ENCODE assay signal across 1 cellular context in the genomic region with DNA sequence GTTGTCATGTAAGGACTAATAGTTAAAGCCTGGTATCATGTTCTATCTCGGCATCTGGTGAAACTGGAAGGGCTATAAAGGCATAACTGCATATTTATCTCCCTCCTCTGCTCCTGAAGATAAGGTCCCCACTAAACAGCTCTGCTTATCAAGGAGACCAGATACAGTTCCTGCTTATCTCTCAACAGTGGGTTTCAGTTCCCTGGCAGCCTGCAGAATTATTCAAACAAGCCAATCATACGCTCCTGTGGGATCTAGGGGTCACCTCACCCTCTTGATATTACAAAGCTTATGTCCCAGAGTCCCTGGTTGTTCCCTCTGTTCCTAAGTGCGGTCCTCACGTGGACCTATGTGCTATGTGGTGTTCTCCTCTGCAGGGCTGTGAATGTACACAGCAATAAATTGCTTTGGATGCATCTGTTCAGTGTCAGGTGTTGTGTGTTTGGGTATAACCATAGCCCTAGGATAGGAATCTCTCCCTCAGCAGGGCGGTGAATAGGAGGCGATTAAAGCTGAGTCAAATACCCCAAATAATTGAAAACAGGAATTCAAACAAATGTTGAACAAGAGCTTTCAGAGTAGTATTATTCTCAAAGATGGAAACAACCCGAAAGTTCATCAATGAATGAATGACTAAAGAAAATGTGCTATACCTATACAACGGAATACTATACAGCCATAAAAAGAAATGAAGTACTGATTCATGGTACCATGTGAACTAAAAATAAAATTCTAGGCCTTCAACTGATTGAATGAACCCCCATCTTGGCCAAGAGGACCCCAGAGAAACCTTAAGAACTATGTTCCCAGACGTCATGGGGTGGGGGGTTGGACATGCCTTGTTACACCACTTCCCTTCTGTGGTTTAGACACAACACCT.
TF ChIP-seq lines count a peak whose summit lies in the region.

No MANE protein-coding gene starts in this region.

TF ChIP-seq in K562, 482 proteins besides CTCF, POLR2A, EP300 and RAD21 (continued from another document and continues in another):
- TF ChIP-seq CBX2 (IDR thresholded peaks at IDR 0.05; ENCODE audit: insufficient read depth, low read length, poor library complexity, severe bottlenecking), result no peak
- TF ChIP-seq GABPB1 (CRISPR knock-in tag; IDR thresholded peaks at IDR 0.05), result peak; percentile 25; the same call in 1 of the 2 replicates
- TF ChIP-seq IRF2 (CRISPR knock-in tag; IDR thresholded peaks at IDR 0.05), result no peak
- no peak for TF ChIP-seq C11orf30 (IDR thresholded peaks at IDR 0.05; ENCODE audit: low read depth)
- TF ChIP-seq, protein P1, sequence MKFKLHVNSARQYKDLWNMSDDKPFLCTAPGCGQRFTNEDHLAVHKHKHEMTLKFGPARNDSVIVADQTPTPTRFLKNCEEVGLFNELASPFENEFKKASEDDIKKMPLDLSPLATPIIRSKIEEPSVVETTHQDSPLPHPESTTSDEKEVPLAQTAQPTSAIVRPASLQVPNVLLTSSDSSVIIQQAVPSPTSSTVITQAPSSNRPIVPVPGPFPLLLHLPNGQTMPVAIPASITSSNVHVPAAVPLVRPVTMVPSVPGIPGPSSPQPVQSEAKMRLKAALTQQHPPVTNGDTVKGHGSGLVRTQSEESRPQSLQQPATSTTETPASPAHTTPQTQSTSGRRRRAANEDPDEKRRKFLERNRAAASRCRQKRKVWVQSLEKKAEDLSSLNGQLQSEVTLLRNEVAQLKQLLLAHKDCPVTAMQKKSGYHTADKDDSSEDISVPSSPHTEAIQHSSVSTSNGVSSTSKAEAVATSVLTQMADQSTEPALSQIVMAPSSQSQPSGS (CRISPR knock-in tag; IDR thresholded peaks at IDR 0.05), result no peak
- TF ChIP-seq HDAC2 (IDR thresholded peaks at IDR 0.05), result peak; percentile 88; the same call in 1 of the 2 replicates
- TF ChIP-seq ZEB2 (IDR thresholded peaks at IDR 0.05), result peak; percentile 88
- TF ChIP-seq, protein P2, sequence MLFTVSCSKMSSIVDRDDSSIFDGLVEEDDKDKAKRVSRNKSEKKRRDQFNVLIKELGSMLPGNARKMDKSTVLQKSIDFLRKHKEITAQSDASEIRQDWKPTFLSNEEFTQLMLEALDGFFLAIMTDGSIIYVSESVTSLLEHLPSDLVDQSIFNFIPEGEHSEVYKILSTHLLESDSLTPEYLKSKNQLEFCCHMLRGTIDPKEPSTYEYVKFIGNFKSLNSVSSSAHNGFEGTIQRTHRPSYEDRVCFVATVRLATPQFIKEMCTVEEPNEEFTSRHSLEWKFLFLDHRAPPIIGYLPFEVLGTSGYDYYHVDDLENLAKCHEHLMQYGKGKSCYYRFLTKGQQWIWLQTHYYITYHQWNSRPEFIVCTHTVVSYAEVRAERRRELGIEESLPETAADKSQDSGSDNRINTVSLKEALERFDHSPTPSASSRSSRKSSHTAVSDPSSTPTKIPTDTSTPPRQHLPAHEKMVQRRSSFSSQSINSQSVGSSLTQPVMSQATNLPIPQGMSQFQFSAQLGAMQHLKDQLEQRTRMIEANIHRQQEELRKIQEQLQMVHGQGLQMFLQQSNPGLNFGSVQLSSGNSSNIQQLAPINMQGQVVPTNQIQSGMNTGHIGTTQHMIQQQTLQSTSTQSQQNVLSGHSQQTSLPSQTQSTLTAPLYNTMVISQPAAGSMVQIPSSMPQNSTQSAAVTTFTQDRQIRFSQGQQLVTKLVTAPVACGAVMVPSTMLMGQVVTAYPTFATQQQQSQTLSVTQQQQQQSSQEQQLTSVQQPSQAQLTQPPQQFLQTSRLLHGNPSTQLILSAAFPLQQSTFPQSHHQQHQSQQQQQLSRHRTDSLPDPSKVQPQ (CRISPR knock-in tag; IDR thresholded peaks at IDR 0.05; ENCODE audit: borderline replicate concordance), result no peak
- TF ChIP-seq, protein P3, sequence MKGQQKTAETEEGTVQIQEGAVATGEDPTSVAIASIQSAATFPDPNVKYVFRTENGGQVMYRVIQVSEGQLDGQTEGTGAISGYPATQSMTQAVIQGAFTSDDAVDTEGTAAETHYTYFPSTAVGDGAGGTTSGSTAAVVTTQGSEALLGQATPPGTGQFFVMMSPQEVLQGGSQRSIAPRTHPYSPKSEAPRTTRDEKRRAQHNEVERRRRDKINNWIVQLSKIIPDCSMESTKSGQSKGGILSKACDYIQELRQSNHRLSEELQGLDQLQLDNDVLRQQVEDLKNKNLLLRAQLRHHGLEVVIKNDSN (CRISPR knock-in tag; IDR thresholded peaks at IDR 0.05), result peak; percentile 23; the same call in 1 of the 2 replicates
- no peak for TF ChIP-seq HDAC8 (tag; IDR thresholded peaks at IDR 0.05)
- TF ChIP-seq STAT5B (CRISPR knock-in tag; IDR thresholded peaks at IDR 0.05), result no peak
- peak; percentile 95 for TF ChIP-seq TARDBP (IDR thresholded peaks at IDR 0.05)
- TF ChIP-seq, protein P4, sequence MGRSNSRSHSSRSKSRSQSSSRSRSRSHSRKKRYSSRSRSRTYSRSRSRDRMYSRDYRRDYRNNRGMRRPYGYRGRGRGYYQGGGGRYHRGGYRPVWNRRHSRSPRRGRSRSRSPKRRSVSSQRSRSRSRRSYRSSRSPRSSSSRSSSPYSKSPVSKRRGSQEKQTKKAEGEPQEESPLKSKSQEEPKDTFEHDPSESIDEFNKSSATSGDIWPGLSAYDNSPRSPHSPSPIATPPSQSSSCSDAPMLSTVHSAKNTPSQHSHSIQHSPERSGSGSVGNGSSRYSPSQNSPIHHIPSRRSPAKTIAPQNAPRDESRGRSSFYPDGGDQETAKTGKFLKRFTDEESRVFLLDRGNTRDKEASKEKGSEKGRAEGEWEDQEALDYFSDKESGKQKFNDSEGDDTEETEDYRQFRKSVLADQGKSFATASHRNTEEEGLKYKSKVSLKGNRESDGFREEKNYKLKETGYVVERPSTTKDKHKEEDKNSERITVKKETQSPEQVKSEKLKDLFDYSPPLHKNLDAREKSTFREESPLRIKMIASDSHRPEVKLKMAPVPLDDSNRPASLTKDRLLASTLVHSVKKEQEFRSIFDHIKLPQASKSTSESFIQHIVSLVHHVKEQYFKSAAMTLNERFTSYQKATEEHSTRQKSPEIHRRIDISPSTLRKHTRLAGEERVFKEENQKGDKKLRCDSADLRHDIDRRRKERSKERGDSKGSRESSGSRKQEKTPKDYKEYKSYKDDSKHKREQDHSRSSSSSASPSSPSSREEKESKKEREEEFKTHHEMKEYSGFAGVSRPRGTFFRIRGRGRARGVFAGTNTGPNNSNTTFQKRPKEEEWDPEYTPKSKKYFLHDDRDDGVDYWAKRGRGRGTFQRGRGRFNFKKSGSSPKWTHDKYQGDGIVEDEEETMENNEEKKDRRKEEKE (IDR thresholded peaks at IDR 0.05; ENCODE audit: borderline replicate concordance in 1 of 2, control insufficient read depth in 1 of 2, low read depth in 2 of 2, low read length in 1 of 2), result peak in 1 of 2 experiments; percentile 54; a peak in 1 of 4 replicates
- TF ChIP-seq, protein P5, sequence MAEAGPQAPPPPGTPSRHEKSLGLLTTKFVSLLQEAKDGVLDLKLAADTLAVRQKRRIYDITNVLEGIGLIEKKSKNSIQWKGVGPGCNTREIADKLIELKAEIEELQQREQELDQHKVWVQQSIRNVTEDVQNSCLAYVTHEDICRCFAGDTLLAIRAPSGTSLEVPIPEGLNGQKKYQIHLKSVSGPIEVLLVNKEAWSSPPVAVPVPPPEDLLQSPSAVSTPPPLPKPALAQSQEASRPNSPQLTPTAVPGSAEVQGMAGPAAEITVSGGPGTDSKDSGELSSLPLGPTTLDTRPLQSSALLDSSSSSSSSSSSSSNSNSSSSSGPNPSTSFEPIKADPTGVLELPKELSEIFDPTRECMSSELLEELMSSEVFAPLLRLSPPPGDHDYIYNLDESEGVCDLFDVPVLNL (CRISPR knock-in tag; IDR thresholded peaks at IDR 0.05; ENCODE audit: low read depth), result no peak
- TF ChIP-seq, protein P6, sequence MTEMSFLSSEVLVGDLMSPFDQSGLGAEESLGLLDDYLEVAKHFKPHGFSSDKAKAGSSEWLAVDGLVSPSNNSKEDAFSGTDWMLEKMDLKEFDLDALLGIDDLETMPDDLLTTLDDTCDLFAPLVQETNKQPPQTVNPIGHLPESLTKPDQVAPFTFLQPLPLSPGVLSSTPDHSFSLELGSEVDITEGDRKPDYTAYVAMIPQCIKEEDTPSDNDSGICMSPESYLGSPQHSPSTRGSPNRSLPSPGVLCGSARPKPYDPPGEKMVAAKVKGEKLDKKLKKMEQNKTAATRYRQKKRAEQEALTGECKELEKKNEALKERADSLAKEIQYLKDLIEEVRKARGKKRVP (CRISPR knock-in tag; IDR thresholded peaks at IDR 0.05), result peak; percentile 85
- peak; percentile 85 for TF ChIP-seq MBD2 (IDR thresholded peaks at IDR 0.05; ENCODE audit: borderline replicate concordance, low read depth)
- TF ChIP-seq ZKSCAN1 (IDR thresholded peaks at IDR 0.05; ENCODE audit: low read depth, low read length), result no peak
- no peak for TF ChIP-seq NR1H2 (CRISPR knock-in tag; IDR thresholded peaks at IDR 0.05)
- TF ChIP-seq, protein P7, sequence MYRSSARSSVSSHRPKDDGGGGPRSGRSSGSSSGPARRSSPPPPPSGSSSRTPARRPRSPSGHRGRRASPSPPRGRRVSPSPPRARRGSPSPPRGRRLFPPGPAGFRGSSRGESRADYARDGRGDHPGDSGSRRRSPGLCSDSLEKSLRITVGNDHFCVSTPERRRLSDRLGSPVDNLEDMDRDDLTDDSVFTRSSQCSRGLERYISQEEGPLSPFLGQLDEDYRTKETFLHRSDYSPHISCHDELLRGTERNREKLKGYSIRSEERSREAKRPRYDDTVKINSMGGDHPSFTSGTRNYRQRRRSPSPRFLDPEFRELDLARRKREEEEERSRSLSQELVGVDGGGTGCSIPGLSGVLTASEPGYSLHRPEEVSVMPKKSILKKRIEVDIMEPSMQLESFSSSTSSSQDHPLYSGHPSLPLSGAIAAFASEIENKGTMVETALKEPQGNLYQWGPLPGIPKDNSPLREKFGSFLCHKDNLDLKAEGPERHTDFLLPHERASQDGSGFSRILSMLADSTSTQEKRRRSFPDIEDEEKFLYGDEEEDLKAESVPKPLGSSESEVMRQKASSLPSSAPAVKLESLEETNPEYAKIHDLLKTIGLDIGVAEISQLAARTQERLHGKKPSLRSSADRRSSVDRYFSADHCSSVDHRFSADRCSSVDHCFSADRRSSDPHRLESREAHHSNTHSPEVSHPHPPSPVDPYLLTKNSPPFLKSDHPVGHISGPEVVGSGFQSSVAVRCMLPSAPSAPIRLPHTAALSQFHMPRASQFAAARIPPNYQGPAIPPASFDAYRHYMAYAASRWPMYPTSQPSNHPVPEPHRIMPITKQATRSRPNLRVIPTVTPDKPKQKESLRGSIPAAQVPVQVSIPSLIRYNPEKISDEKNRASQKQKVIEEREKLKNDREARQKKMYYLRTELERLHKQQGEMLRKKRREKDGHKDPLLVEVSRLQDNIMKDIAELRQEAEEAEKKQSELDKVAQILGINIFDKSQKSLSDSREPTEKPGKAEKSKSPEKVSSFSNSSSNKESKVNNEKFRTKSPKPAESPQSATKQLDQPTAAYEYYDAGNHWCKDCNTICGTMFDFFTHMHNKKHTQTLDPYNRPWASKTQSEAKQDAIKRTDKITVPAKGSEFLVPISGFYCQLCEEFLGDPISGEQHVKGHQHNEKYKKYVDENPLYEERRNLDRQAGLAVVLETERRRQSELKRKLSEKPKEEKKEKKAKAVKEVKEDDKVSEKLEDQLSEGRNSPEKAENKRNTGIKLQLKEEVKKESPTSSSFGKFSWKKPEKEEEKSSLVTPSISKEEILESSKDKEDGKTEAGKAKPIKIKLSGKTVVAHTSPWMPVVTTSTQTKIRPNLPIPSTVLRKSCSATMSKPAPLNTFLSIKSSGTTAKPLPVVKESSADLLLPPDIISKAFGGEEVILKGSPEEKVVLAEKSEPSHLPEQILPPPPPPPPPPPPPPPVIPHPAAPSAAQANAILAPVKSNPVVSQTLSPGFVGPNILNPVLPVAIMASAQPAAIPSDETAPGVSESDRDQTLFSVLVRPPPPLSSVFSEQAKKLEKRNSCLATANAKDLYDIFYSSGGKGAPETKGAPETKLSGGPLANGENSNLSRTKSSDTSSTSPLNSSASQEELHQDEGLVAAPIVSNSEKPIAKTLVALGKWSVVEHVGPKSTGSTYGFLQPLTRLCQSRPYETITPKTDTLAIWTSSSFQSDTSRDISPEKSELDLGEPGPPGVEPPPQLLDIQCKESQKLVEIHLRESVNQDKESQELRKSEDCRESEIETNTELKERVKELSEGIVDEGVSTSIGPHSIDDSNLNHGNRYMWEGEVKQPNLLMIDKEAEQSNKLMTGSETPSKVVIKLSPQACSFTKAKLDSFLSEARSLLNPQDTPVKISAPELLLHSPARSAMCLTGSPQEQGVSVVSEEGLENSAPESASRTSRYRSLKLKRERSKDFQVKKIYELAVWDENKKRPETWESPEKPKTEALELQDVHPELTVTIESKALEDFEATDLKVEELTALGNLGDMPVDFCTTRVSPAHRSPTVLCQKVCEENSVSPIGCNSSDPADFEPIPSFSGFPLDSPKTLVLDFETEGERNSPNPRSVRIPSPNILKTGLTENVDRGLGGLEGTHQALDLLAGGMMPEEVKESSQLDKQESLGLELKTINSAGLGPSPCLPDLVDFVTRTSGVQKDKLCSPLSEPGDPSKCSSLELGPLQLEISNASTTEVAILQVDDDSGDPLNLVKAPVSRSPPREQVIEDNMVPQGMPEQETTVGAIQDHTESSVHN (IDR thresholded peaks at IDR 0.05; ENCODE audit: borderline replicate concordance in 1 of 2, low read depth in 1 of 2), result peak; percentile 80 to 91; a peak in 2 of 4 replicates
- no peak for TF ChIP-seq ZNF174 (CRISPR knock-in tag; IDR thresholded peaks at IDR 0.05)
- TF ChIP-seq ZNF3 (CRISPR knock-in tag; IDR thresholded peaks at IDR 0.05), result no peak
- TF ChIP-seq, protein P8, sequence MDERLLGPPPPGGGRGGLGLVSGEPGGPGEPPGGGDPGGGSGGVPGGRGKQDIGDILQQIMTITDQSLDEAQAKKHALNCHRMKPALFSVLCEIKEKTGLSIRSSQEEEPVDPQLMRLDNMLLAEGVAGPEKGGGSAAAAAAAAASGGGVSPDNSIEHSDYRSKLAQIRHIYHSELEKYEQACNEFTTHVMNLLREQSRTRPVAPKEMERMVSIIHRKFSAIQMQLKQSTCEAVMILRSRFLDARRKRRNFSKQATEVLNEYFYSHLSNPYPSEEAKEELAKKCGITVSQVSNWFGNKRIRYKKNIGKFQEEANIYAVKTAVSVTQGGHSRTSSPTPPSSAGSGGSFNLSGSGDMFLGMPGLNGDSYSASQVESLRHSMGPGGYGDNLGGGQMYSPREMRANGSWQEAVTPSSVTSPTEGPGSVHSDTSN (CRISPR knock-in tag; IDR thresholded peaks at IDR 0.05; ENCODE audit: low read depth), result no peak
- TF ChIP-seq, protein P8 (tag; conservative IDR thresholded peaks at IDR 0.05; ENCODE audit: low read depth), result peak; percentile 85
- no peak; the same call in 1 of the 2 replicates for TF ChIP-seq PTTG1 (tag; IDR thresholded peaks at IDR 0.05; ENCODE audit: low read depth)
- TF ChIP-seq TCFL5 (CRISPR knock-in tag; conservative IDR thresholded peaks at IDR 0.05), result peak; percentile 69
- TF ChIP-seq YBX1 (IDR thresholded peaks at IDR 0.05), result no peak
- no peak for TF ChIP-seq ZNF282 (CRISPR knock-in tag; IDR thresholded peaks at IDR 0.05)
- peak; percentile 64; the same call in 1 of the 2 replicates for TF ChIP-seq HIVEP1 (CRISPR knock-in tag; IDR thresholded peaks at IDR 0.05)
- peak; percentile 89 for TF ChIP-seq ESRRA (IDR thresholded peaks at IDR 0.05; ENCODE audit: borderline replicate concordance, low read depth)
- no peak for TF ChIP-seq HNRNPK (IDR thresholded peaks at IDR 0.05; ENCODE audit: low read depth, low read length, poor library complexity, severe bottlenecking)
- no peak for TF ChIP-seq SRSF1 (IDR thresholded peaks at IDR 0.05; ENCODE audit: low read depth, low read length)
- no peak for TF ChIP-seq HMG20A (CRISPR knock-in tag; conservative IDR thresholded peaks at IDR 0.05)
